Comparison of ENCODE assay signal across 21 cellular contexts in genomic region chr4:6580353-6580752, GRCh38. TPM values are rescaled to one million over a fixed set of nuclear protein-coding genes. Genes with fewer than 3 reads are reported as not detected.
A peak's percentile ranks its signal among the peaks of the same experiment; 100 is the strongest.
DNase-seq lines count a peak whose midpoint lies in the region; ATAC-seq and FAIRE-seq lines count a peak whose summit lies in the region.
"Had no signal": no experiment of that assay in that cellular context is flagged by ENCODE, and none has a peak within 500 bp of the region (broad histone marks: within the 10 kb centered on the region; RNA-seq: fewer than 3 reads in every experiment).

No MANE protein-coding gene starts in this region.

- H3K4me3 Mint-ChIP-seq in activated naive CD8-positive, alpha-beta T cell treated with anti-CD3 and anti-CD28 coated beads, Interleukin-2, amount 10 ng/mL, durations not matched to agents 7 days and 5 days, result no peak overlapping the region
- H3K4me3 Mint-ChIP-seq in activated naive CD8-positive, alpha-beta T cell treated with anti-CD3 and anti-CD28 coated beads for 36 hours, result no peak overlapping the region
- no peak overlapping the region for H3K4me3 Mint-ChIP-seq in effector memory CD8-positive, alpha-beta T cell
- H3K4me3 Mint-ChIP-seq: B cell; CD4-positive, CD25-positive, alpha-beta regulatory T cell; CD8-positive, alpha-beta T cell had no signal

- POLR2A ChIA-PET in activated naive CD8-positive, alpha-beta T cell treated with anti-CD3 and anti-CD28 coated beads, Interleukin-2, amount 10 ng/mL, durations not matched to agents 7 days and 5 days (lab: Charles Lee), result no interaction called here

- no peak overlapping the region for H3K4me2 ChIP-seq in neuronal stem cell (ENCODE audit: insufficient read depth, low read length, poor library complexity, severe bottlenecking)
- H3K4me2 ChIP-seq: BLaER1 had no signal

- H3K4ac ChIP-seq in neuronal stem cell (ENCODE audit: low read length), result no peak overlapping the region

- no peak for ATAC-seq in activated naive CD8-positive, alpha-beta T cell treated with anti-CD3 and anti-CD28 coated beads, Interleukin-2, amount 10 ng/mL, durations not matched to agents 7 days and 5 days (ENCODE audit: low read depth)
- no peak for ATAC-seq in effector memory CD8-positive, alpha-beta T cell (replicated peaks)
- ATAC-seq: CD8-positive, alpha-beta T cell had no signal

- no peak for DNase-seq in activated naive CD8-positive, alpha-beta T cell treated with anti-CD3 and anti-CD28 coated beads, Interleukin-2, amount 10 ng/mL, durations not matched to agents 7 days and 5 days
- DNase-seq in activated naive CD8-positive, alpha-beta T cell treated with anti-CD3 and anti-CD28 coated beads for 36 hours, result no peak
- no peak for DNase-seq in effector memory CD8-positive, alpha-beta T cell
- DNase-seq in neuronal stem cell (ENCODE audit: low spot score), result no peak
- DNase-seq in small intestine, result no peak
- no peak for DNase-seq in NCI-H128 (lab: John Stamatoyannopoulos, UW; ENCODE audit: unreplicated experiment)
- DNase-seq: Caco-2; CD4-positive, CD25-positive, alpha-beta regulatory T cell; CD8-positive, alpha-beta T cell; DMS153; DND-41; GOT3; HCEC 1CT had no signal

- H3K14ac ChIP-seq in neuronal stem cell (ENCODE audit: low read length), result peak overlapping the region; percentile 6

- H2BK120ac ChIP-seq in neuronal stem cell (ENCODE audit: low read depth, low read length), result no peak overlapping the region

- no peak overlapping the region for H2BK5ac ChIP-seq in neuronal stem cell (ENCODE audit: low read length)

- no peak overlapping the region for H3K27ac ChIP-seq in neuronal stem cell (replicated peaks; ENCODE audit: low read length)
- no peak overlapping the region for H3K27ac ChIP-seq in small intestine (ENCODE audit: low read depth in 1 of 2, low read length in 1 of 2)
- H3K27ac ChIP-seq: 22Rv1, BLaER1, C4-2B had no signal

- H3K18ac ChIP-seq in neuronal stem cell (ENCODE audit: low read length), result no peak overlapping the region

- H3K9me3 Mint-ChIP-seq in activated naive CD8-positive, alpha-beta T cell treated with anti-CD3 and anti-CD28 coated beads, Interleukin-2, amount 10 ng/mL, durations not matched to agents 7 days and 5 days, result peaks cover 4% of the 10 kb centered on the region
- H3K9me3 Mint-ChIP-seq in activated naive CD8-positive, alpha-beta T cell treated with anti-CD3 and anti-CD28 coated beads for 36 hours, result peaks cover 9% of the 10 kb centered on the region
- peaks cover 0 to 9% of the 10 kb centered on the region in 2 donors for H3K9me3 Mint-ChIP-seq in effector memory CD8-positive, alpha-beta T cell
- H3K9me3 Mint-ChIP-seq: CD8-positive, alpha-beta T cell had no signal

- peaks cover 6% of the 10 kb centered on the region for H3K4me1 Mint-ChIP-seq in activated naive CD8-positive, alpha-beta T cell treated with anti-CD3 and anti-CD28 coated beads, Interleukin-2, amount 10 ng/mL, durations not matched to agents 7 days and 5 days
- H3K4me1 Mint-ChIP-seq in activated naive CD8-positive, alpha-beta T cell treated with anti-CD3 and anti-CD28 coated beads for 36 hours, result no peaks in the 10 kb centered on the region
- peaks cover 15 to 17% of the 10 kb centered on the region in 2 donors for H3K4me1 Mint-ChIP-seq in effector memory CD8-positive, alpha-beta T cell (ENCODE audit: low read depth in 2 of 2)

- H3K4me3 ChIP-seq in neuronal stem cell (ENCODE audit: low read length in 2 of 2), result no peak overlapping the region
- H3K4me3 ChIP-seq in small intestine (ENCODE audit: low read depth in 1 of 2, low read length in 2 of 2), result no peak overlapping the region
- H3K4me3 ChIP-seq: BLaER1 had no signal

- H3K23ac ChIP-seq in neuronal stem cell (ENCODE audit: low read depth, low read length, poor library complexity), result no peak overlapping the region

- H3K9me3 ChIP-seq in neuronal stem cell (replicated peaks in 1 of 2; ENCODE audit: control insufficient read depth in 2 of 2, insufficient read depth in 1 of 2, low read depth in 1 of 2, low read length in 2 of 2), result peaks cover 5% of the 10 kb centered on the region in 2 donors
- H3K9me3 ChIP-seq in small intestine (ENCODE audit: control insufficient read depth, low read depth), result no peaks in the 10 kb centered on the region
- H3K9me3 ChIP-seq: Caco-2 had no signal

- no peak overlapping the region for H2AFZ ChIP-seq in neuronal stem cell (ENCODE audit: low read length)

- no peaks in the 10 kb centered on the region for H3K27me3 Mint-ChIP-seq in activated naive CD8-positive, alpha-beta T cell treated with anti-CD3 and anti-CD28 coated beads, Interleukin-2, amount 10 ng/mL, durations not matched to agents 7 days and 5 days
- H3K27me3 Mint-ChIP-seq in activated naive CD8-positive, alpha-beta T cell treated with anti-CD3 and anti-CD28 coated beads for 36 hours, result no peaks in the 10 kb centered on the region
- H3K27me3 Mint-ChIP-seq in effector memory CD8-positive, alpha-beta T cell, result no peaks in the 10 kb centered on the region
- H3K27me3 Mint-ChIP-seq: B cell; CD4-positive, CD25-positive, alpha-beta regulatory T cell had no signal

- no CpG with 5 or more reads among the region's 6 CpGs for WGBS in neuronal stem cell (ENCODE audit: extremely low coverage in 2 of 2, insufficient read length in 2 of 2, insufficient replicate concordance in 1 of 2), 2 donors
- 94 to 98% (median 95%) methylated on average over 6 of the region's 6 CpGs for WGBS in small intestine, 3 donors

- peaks cover under 1% of the 10 kb centered on the region for H3K79me1 ChIP-seq in neuronal stem cell (ENCODE audit: low read depth, low read length)

- H3K27ac Mint-ChIP-seq in activated naive CD8-positive, alpha-beta T cell treated with anti-CD3 and anti-CD28 coated beads, Interleukin-2, amount 10 ng/mL, durations not matched to agents 7 days and 5 days, result peak overlapping the region; percentile 30
- H3K27ac Mint-ChIP-seq in activated naive CD8-positive, alpha-beta T cell treated with anti-CD3 and anti-CD28 coated beads for 36 hours, result no peak overlapping the region
- peak overlapping the region; percentile 3 to 45 for H3K27ac Mint-ChIP-seq in effector memory CD8-positive, alpha-beta T cell
- H3K27ac Mint-ChIP-seq: B cell had no signal

- H3K27me3 ChIP-seq in neuronal stem cell (ENCODE audit: control insufficient read depth in 3 of 3, insufficient read depth in 3 of 3, low read depth in 1 of 3, low read length in 3 of 3) (no peaks in the 10 kb centered on the region), small intestine (ENCODE audit: control insufficient read depth in 2 of 2, insufficient read depth in 2 of 2, low read length in 2 of 2) (no peaks in the 10 kb centered on the region)
- H3K27me3 ChIP-seq: BLaER1 had no signal

- H4K8ac ChIP-seq in neuronal stem cell (ENCODE audit: low read depth, low read length), result no peak overlapping the region

- no peak overlapping the region for H2AK5ac ChIP-seq in neuronal stem cell (ENCODE audit: low read depth, low read length)

- no peak overlapping the region for H4K91ac ChIP-seq in neuronal stem cell (ENCODE audit: low read depth, low read length, poor library complexity)

- FAIRE-seq in small intestine (lab: Jason Lieb, UNC), result no peak
- FAIRE-seq: A204.1, G401.6, GM12892, H54 had no signal

- peaks cover 4 to 27% of the 10 kb centered on the region in 2 donors for H3K36me3 ChIP-seq in neuronal stem cell (replicated peaks in 1 of 2; ENCODE audit: control insufficient read depth in 2 of 2, insufficient read depth in 2 of 2, low read length in 2 of 2)
- peaks cover 4 to 7% of the 10 kb centered on the region in 2 donors for H3K36me3 ChIP-seq in small intestine (ENCODE audit: control insufficient read depth in 2 of 2, insufficient read depth in 2 of 2, low read length in 2 of 2)

- no peak overlapping the region for H2BK15ac ChIP-seq in neuronal stem cell (ENCODE audit: low read length)

- H3K9ac ChIP-seq in neuronal stem cell (ENCODE audit: low read depth, low read length, poor library complexity), result no peak overlapping the region
- H3K9ac ChIP-seq: BLaER1 had no signal

- H2BK12ac ChIP-seq in neuronal stem cell (ENCODE audit: low read length), result no peak overlapping the region

- peaks cover 63% of the 10 kb centered on the region for H3K36me3 Mint-ChIP-seq in activated naive CD8-positive, alpha-beta T cell treated with anti-CD3 and anti-CD28 coated beads, Interleukin-2, amount 10 ng/mL, durations not matched to agents 7 days and 5 days
- H3K36me3 Mint-ChIP-seq in activated naive CD8-positive, alpha-beta T cell treated with anti-CD3 and anti-CD28 coated beads for 36 hours, result peaks cover 52% of the 10 kb centered on the region
- H3K36me3 Mint-ChIP-seq in effector memory CD8-positive, alpha-beta T cell (ENCODE audit: insufficient read depth), result peaks cover 36% of the 10 kb centered on the region

- peaks cover 4 to 7% of the 10 kb centered on the region in 2 donors for H3K4me1 ChIP-seq in neuronal stem cell (ENCODE audit: control insufficient read depth in 2 of 2, insufficient read depth in 1 of 2, low read depth in 1 of 2, low read length in 2 of 2)
- no peaks in the 10 kb centered on the region for H3K4me1 ChIP-seq in small intestine (ENCODE audit: control insufficient read depth in 2 of 2, insufficient read depth in 1 of 2, low read depth in 1 of 2, low read length in 1 of 2)

RNA-seq across cellular contexts. Expression of gene MAN2B2, which starts 5.4 kb away (rescaled TPM):
- total RNA-seq in activated naive CD8-positive, alpha-beta T cell treated with anti-CD3 and anti-CD28 coated beads, Interleukin-2, amount 10 ng/mL, durations not matched to agents 7 days and 5 days, result 10 to 100 TPM; 36.0 to 38.2 TPM
- 10 to 100 TPM; 10.6 to 10.9 TPM for total RNA-seq in activated naive CD8-positive, alpha-beta T cell treated with anti-CD3 and anti-CD28 coated beads for 36 hours
- 3.9 TPM for polyA plus RNA-seq in neuronal stem cell (2013, experiment 1 of 2)
- polyA plus RNA-seq in neuronal stem cell (2013, experiment 2 of 2), result 4.0 TPM
- 10 to 100 TPM in 1 of 3 donors, 1 to 10 TPM in 2; 4.1 to 13.4 (median 4.2) TPM for polyA plus RNA-seq in small intestine
